18 cellular contexts compared by ENCODE assay signal in the genomic region with DNA sequence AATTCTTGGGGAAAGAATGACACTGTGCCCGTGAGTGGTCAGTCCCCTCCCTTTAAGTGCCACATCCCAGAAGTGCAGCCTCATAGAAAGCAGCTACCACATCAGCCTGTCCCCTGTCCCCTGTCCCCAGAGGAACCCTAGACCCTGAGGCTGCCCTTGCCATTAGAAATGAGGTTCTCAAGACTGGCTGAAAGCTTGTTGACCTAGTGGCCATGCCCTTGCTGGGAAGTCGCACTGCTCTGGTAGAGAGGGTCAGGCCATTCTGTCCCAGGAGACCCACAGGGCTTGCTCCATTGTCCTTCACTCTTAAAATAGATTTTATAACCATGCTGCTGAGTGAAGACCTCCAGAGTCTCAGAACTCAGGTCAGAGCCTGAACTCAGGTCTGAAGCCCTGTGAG.
A peak's percentile ranks its signal among the peaks of the same experiment; 100 is the strongest.
DNase-seq lines count a peak whose midpoint lies in the region; ATAC-seq and TF ChIP-seq lines count a peak whose summit lies in the region.
"Had no signal": no experiment of that assay in that cellular context is flagged by ENCODE, and none has a peak within 500 bp of the region (broad histone marks: within the 10 kb centered on the region; RNA-seq: fewer than 3 reads in every experiment).

No MANE protein-coding gene starts in this region.

- H3K18ac ChIP-seq in IMR-90 (ENCODE audit: low read depth, low read length) = no peak overlapping the region
- no peak overlapping the region for H3K18ac ChIP-seq in trophoblast cell (ENCODE audit: low read length)

- no peak overlapping the region for H3K56ac ChIP-seq in IMR-90 (ENCODE audit: extremely low read depth, insufficient read depth, low read length)

- peaks cover 26% of the 10 kb centered on the region for H3K9me1 ChIP-seq in IMR-90 (ENCODE audit: insufficient read depth, low read length)

- peak overlapping the region; percentile 91; the same call in 1 of the 2 replicates for H2AK5ac ChIP-seq in IMR-90 (ENCODE audit: low read depth, low read length)
- peak overlapping the region; percentile 70 for H2AK5ac ChIP-seq in trophoblast cell (ENCODE audit: low read length)

- H3K79me1 ChIP-seq in IMR-90 (ENCODE audit: low read depth in 1 of 2, low read length in 2 of 2) (0 out of 4 replicates have a peak, but pooled peaks cover 0 to 3% of the 10 kb centered on the region in 2 experiments), trophoblast cell (ENCODE audit: low read length) (peaks cover 1% of the 10 kb centered on the region)

- CTCF ChIA-PET in activated CD8-positive, alpha-beta memory T cell treated with anti-CD3 and anti-CD28 coated beads, Interleukin-2, amount 10 ng/mL, durations not matched to agents 7 days and 5 days (lab: Charles Lee) = no interaction called here
- CTCF ChIA-PET in IMR-90 (lab: Yijun Ruan, JAX) = no interaction called here
- CTCF ChIA-PET in activated CD8-positive, alpha-beta T cell treated with anti-CD3 and anti-CD28 coated beads, Interleukin-2, amount 10 ng/mL, durations not matched to agents 7 days and 5 days (lab: Charles Lee) = interaction anchor here (0.8 to 1.2 kb wide), 2 partner anchors 8 to 56 kb away, joined by 3 to 4 read pairs; no protein-coding TSS in a partner anchor

- peaks cover 21% of the 10 kb centered on the region for H3K27me3 Mint-ChIP-seq in activated CD8-positive, alpha-beta memory T cell treated with anti-CD3 and anti-CD28 coated beads, Interleukin-2, amount 10 ng/mL, durations not matched to agents 7 days and 5 days
- H3K27me3 Mint-ChIP-seq in activated CD8-positive, alpha-beta T cell treated with anti-CD3 and anti-CD28 coated beads, Interleukin-2, amount 10 ng/mL, durations not matched to agents 7 days and 5 days (ENCODE audit: low read depth) = peaks cover 10% of the 10 kb centered on the region
- no peaks in the 10 kb centered on the region for H3K27me3 Mint-ChIP-seq in type B pancreatic cell

- no peak overlapping the region; the same call in 2 of the 3 replicates for H2BK15ac ChIP-seq in IMR-90 (ENCODE audit: low read depth, low read length)

- H3K9me3 ChIP-seq in IMR-90 (ENCODE audit: control insufficient read depth, insufficient read depth, low read length) (no peaks in the 10 kb centered on the region), hepatocyte (ENCODE audit: low read depth) (no peaks in the 10 kb centered on the region), trophoblast cell (ENCODE audit: insufficient read depth, low read depth, low read length) (no peaks in the 10 kb centered on the region)
- H3K9me3 ChIP-seq: MG63 had no signal

- H3K4me2 ChIP-seq in IMR-90 (ENCODE audit: low read depth, low read length) (no peak overlapping the region), hepatocyte (no peak overlapping the region), trophoblast cell (ENCODE audit: low read length) (no peak overlapping the region)

- H3K79me2 ChIP-seq in hepatocyte (no peaks in the 10 kb centered on the region), trophoblast cell (ENCODE audit: control insufficient read depth, insufficient read depth, low read length, poor library complexity) (no peaks in the 10 kb centered on the region)

- WGBS in IMR-90 (ENCODE audit: extremely low coverage in 2 of 2, insufficient read length in 1 of 2), 2 experiments = no CpG with 5 or more reads among the region's 2 CpGs
- WGBS in hepatocyte (ENCODE audit: low lambda C conversion rate, missing lambda C conversion rate) = 78% methylated on average over 2 of the region's 2 CpGs
- no CpG with 5 or more reads among the region's 2 CpGs for WGBS in trophoblast cell (ENCODE audit: extremely low coverage, insufficient coverage, insufficient read length)

- POLR2A ChIA-PET in IMR-90 (lab: Charles Lee; ENCODE audit: unreplicated experiment) = no interaction called here
- POLR2A ChIA-PET in activated CD8-positive, alpha-beta T cell treated with anti-CD3 and anti-CD28 coated beads, Interleukin-2, amount 10 ng/mL, durations not matched to agents 7 days and 5 days (lab: Charles Lee) = no interaction called here

- H3K4me1 ChIP-seq in IMR-90 (ENCODE audit: control insufficient read depth, insufficient read depth, low read length) (peaks cover 11% of the 10 kb centered on the region), hepatocyte (ENCODE audit: insufficient read depth) (no peaks in the 10 kb centered on the region), trophoblast cell (ENCODE audit: control insufficient read depth in 1 of 2, insufficient read depth in 2 of 2, low read length in 2 of 2) (peaks cover 0 to 11% of the 10 kb centered on the region in 2 experiments)

- H3K36me3 ChIP-seq in IMR-90 (ENCODE audit: control insufficient read depth, insufficient read depth, low read length) (no peaks in the 10 kb centered on the region), hepatocyte (replicated peaks; ENCODE audit: insufficient read depth, low read depth) (no peaks in the 10 kb centered on the region), trophoblast cell (ENCODE audit: control insufficient read depth in 1 of 2, insufficient read depth in 2 of 2, low read length in 2 of 2) (no peaks in the 10 kb centered on the region)
- H3K36me3 ChIP-seq: MG63 had no signal

- H4K91ac ChIP-seq in IMR-90 (ENCODE audit: insufficient read depth, low read depth, low read length) (no peak overlapping the region), trophoblast cell (ENCODE audit: low read depth, low read length) (no peak overlapping the region)

- 0 out of 2 replicates have a peak overlapping the region, but pooled peaks have one; percentile 27 for H2BK20ac ChIP-seq in IMR-90 (ENCODE audit: low read depth, low read length)

- DNase-seq in activated CD8-positive, alpha-beta memory T cell treated with anti-CD3 and anti-CD28 coated beads, Interleukin-2, amount 50 U/mL, for 48 hours = peak; percentile 30
- no peak for DNase-seq in activated CD8-positive, alpha-beta memory T cell treated with anti-CD3 and anti-CD28 coated beads, Interleukin-2, amount 10 ng/mL, durations not matched to agents 7 days and 5 days
- no peak for DNase-seq in IMR-90
- no peak for DNase-seq in hepatocyte (ENCODE audit: low spot score)
- no peak for DNase-seq in trophoblast cell
- no peak for DNase-seq in activated CD8-positive, alpha-beta T cell treated with anti-CD3 and anti-CD28 coated beads, Interleukin-2, amount 10 ng/mL, durations not matched to agents 7 days and 5 days
- DNase-seq in type B pancreatic cell (ENCODE audit: extremely low spot score, unreplicated experiment) = no peak
- DNase-seq in NCI-H748 treated with DMSO at 0.1 percent for 48 hours (lab: John Stamatoyannopoulos, UW) = no peak
- DNase-seq: 8988T; Calu3; CD4-positive, alpha-beta memory T cell; DMS53; GOT3; Karpas-422; MG63; NCI-H1092; NCI-H1694; NCI-H510A treated with DMSO at 0.1 percent for 48 hours had no signal

- no peak overlapping the region for H3K4me3 Mint-ChIP-seq in activated CD8-positive, alpha-beta memory T cell treated with anti-CD3 and anti-CD28 coated beads, Interleukin-2, amount 10 ng/mL, durations not matched to agents 7 days and 5 days
- H3K4me3 Mint-ChIP-seq in activated CD8-positive, alpha-beta T cell treated with anti-CD3 and anti-CD28 coated beads, Interleukin-2, amount 10 ng/mL, durations not matched to agents 7 days and 5 days = no peak overlapping the region
- H3K4me3 Mint-ChIP-seq in type B pancreatic cell = no peak overlapping the region
- H3K4me3 Mint-ChIP-seq: CD4-positive, alpha-beta memory T cell had no signal

- H2AFZ ChIP-seq in IMR-90 (replicated peaks; ENCODE audit: low read length, poor library complexity) (peak overlapping the region; percentile 37), hepatocyte (no peak overlapping the region), trophoblast cell (ENCODE audit: insufficient read depth, low read length, poor library complexity) (no peak overlapping the region)

- no peak for TF ChIP-seq POLR2A in IMR-90 (IDR thresholded peaks at IDR 0.05; ENCODE audit: low read depth, low read length)

- no peaks in the 10 kb centered on the region for H3K4me1 Mint-ChIP-seq in activated CD8-positive, alpha-beta memory T cell treated with anti-CD3 and anti-CD28 coated beads, Interleukin-2, amount 10 ng/mL, durations not matched to agents 7 days and 5 days
- no peaks in the 10 kb centered on the region for H3K4me1 Mint-ChIP-seq in activated CD8-positive, alpha-beta T cell treated with anti-CD3 and anti-CD28 coated beads, Interleukin-2, amount 10 ng/mL, durations not matched to agents 7 days and 5 days (ENCODE audit: low read depth)
- peaks cover 28% of the 10 kb centered on the region for H3K4me1 Mint-ChIP-seq in type B pancreatic cell (ENCODE audit: unreplicated experiment)
- H3K4me1 Mint-ChIP-seq: CD4-positive, alpha-beta memory T cell had no signal

- no peak for TF ChIP-seq CTCF in IMR-90 (conservative IDR thresholded peaks at IDR 0.05; ENCODE audit: low read depth, low read length)
- no peak for TF ChIP-seq CTCF in hepatocyte (IDR thresholded peaks at IDR 0.05; ENCODE audit: poor library complexity)
- no peak for TF ChIP-seq CTCF in type B pancreatic cell (conservative IDR thresholded peaks at IDR 0.05)

- H2AK9ac ChIP-seq in IMR-90 (replicated peaks; ENCODE audit: low read depth, low read length, poor library complexity) = peak overlapping the region; percentile 13

- intact Hi-C loops in IMR-90 (cut with micrococcal nuclease) = no loop called here

- no peaks in the 10 kb centered on the region for H4K20me1 ChIP-seq in IMR-90 (ENCODE audit: insufficient read depth, low read length)
- no peaks in the 10 kb centered on the region for H4K20me1 ChIP-seq in hepatocyte (ENCODE audit: insufficient read depth, poor library complexity, severe bottlenecking)

- H3K4me3 ChIP-seq in IMR-90 (ENCODE audit: insufficient read depth, low read depth, low read length) (no peak overlapping the region), hepatocyte (no peak overlapping the region), trophoblast cell (ENCODE audit: low read depth, low read length) (no peak overlapping the region)
- H3K4me3 ChIP-seq: MG63 had no signal

- H4K8ac ChIP-seq in IMR-90 (ENCODE audit: low read depth in 2 of 2, low read length in 2 of 2) (no peak overlapping the region), trophoblast cell (ENCODE audit: low read depth, low read length) (no peak overlapping the region)

- no peaks in the 10 kb centered on the region for H3K9me2 ChIP-seq in hepatocyte (replicated peaks; ENCODE audit: insufficient read depth)

- dilution Hi-C loops in IMR-90 (cut with HindIII; ENCODE audit: low sequenced_read_pairs, unreplicated experiment) = no loop called here

- H3K4ac ChIP-seq in IMR-90 (ENCODE audit: low read depth, low read length) (no peak overlapping the region), trophoblast cell (ENCODE audit: low read depth, low read length) (no peak overlapping the region)

- H3K9me3 Mint-ChIP-seq in activated CD8-positive, alpha-beta memory T cell treated with anti-CD3 and anti-CD28 coated beads, Interleukin-2, amount 10 ng/mL, durations not matched to agents 7 days and 5 days (ENCODE audit: low read depth) = no peaks in the 10 kb centered on the region
- H3K9me3 Mint-ChIP-seq in activated CD8-positive, alpha-beta T cell treated with anti-CD3 and anti-CD28 coated beads, Interleukin-2, amount 10 ng/mL, durations not matched to agents 7 days and 5 days (ENCODE audit: insufficient read depth) = no peaks in the 10 kb centered on the region
- no peaks in the 10 kb centered on the region for H3K9me3 Mint-ChIP-seq in type B pancreatic cell

- no peaks in the 10 kb centered on the region for H3K27me3 ChIP-seq in IMR-90 (ENCODE audit: control insufficient read depth, insufficient read depth, low read length)
- H3K27me3 ChIP-seq in hepatocyte = no peaks in the 10 kb centered on the region
- H3K27me3 ChIP-seq in trophoblast cell (ENCODE audit: insufficient read depth, low read length) = no peaks in the 10 kb centered on the region
- H3K27me3 ChIP-seq: MG63 had no signal

- H3K14ac ChIP-seq in IMR-90 (replicated peaks; ENCODE audit: low read depth, low read length) = no peak overlapping the region
- H3K14ac ChIP-seq in trophoblast cell (ENCODE audit: low read length) = no peak overlapping the region

- ATAC-seq in activated CD8-positive, alpha-beta memory T cell treated with anti-CD3 and anti-CD28 coated beads, Interleukin-2, amount 10 ng/mL, durations not matched to agents 7 days and 5 days = no peak
- no peak for ATAC-seq in IMR-90 (ENCODE audit: low read depth)
- no peak for ATAC-seq in activated CD8-positive, alpha-beta T cell treated with anti-CD3 and anti-CD28 coated beads, Interleukin-2, amount 10 ng/mL, durations not matched to agents 7 days and 5 days

- in situ Hi-C loops in IMR-90 (cut with MboI; ENCODE audit: low sequenced_read_pairs) = no loop called here

- H3K27ac Mint-ChIP-seq in activated CD8-positive, alpha-beta memory T cell treated with anti-CD3 and anti-CD28 coated beads, Interleukin-2, amount 10 ng/mL, durations not matched to agents 7 days and 5 days = no peak overlapping the region
- H3K27ac Mint-ChIP-seq in activated CD8-positive, alpha-beta T cell treated with anti-CD3 and anti-CD28 coated beads, Interleukin-2, amount 10 ng/mL, durations not matched to agents 7 days and 5 days = no peak overlapping the region
- no peak overlapping the region for H3K27ac Mint-ChIP-seq in type B pancreatic cell

- H2BK5ac ChIP-seq in IMR-90 (ENCODE audit: low read depth, low read length, poor library complexity, severe bottlenecking) (no peak overlapping the region), trophoblast cell (ENCODE audit: low read depth, low read length, poor library complexity) (no peak overlapping the region)

- H3K27ac ChIP-seq in IMR-90 (ENCODE audit: insufficient read depth, low read length) (no peak overlapping the region), hepatocyte (peak overlapping the region; percentile 64), trophoblast cell (ENCODE audit: low read depth, low read length) (no peak overlapping the region)

- TF ChIP-seq RAD21 in IMR-90 (IDR thresholded peaks at IDR 0.05; ENCODE audit: low read length) = no peak

- H3K23ac ChIP-seq in IMR-90 (ENCODE audit: low read depth, low read length) = no peak overlapping the region
- no peak overlapping the region for H3K23ac ChIP-seq in trophoblast cell (ENCODE audit: low read length)

- H2BK120ac ChIP-seq in IMR-90 (ENCODE audit: low read depth, low read length) (no peak overlapping the region), trophoblast cell (ENCODE audit: insufficient read depth, low read length, poor library complexity) (peak overlapping the region; percentile 7)

- no peak overlapping the region for H4K5ac ChIP-seq in IMR-90 (ENCODE audit: low read depth, low read length)

- BruUV-seq in IMR-90 (replicated peaks; lab: Mats Ljungman, UMichigan) = no TSS peak

- peak overlapping the region; percentile 70 for H2BK12ac ChIP-seq in trophoblast cell (ENCODE audit: low read length)

- no peak overlapping the region for H3K9ac ChIP-seq in IMR-90 (ENCODE audit: low read depth, low read length)
- no peak overlapping the region for H3K9ac ChIP-seq in trophoblast cell (ENCODE audit: low read length)

- no peaks in the 10 kb centered on the region for H3K36me3 Mint-ChIP-seq in activated CD8-positive, alpha-beta memory T cell treated with anti-CD3 and anti-CD28 coated beads, Interleukin-2, amount 10 ng/mL, durations not matched to agents 7 days and 5 days
- no peaks in the 10 kb centered on the region for H3K36me3 Mint-ChIP-seq in activated CD8-positive, alpha-beta T cell treated with anti-CD3 and anti-CD28 coated beads, Interleukin-2, amount 10 ng/mL, durations not matched to agents 7 days and 5 days (ENCODE audit: low read depth)
- no peaks in the 10 kb centered on the region for H3K36me3 Mint-ChIP-seq in type B pancreatic cell
- H3K36me3 Mint-ChIP-seq: CD4-positive, alpha-beta memory T cell had no signal

- H4K12ac ChIP-seq in trophoblast cell (ENCODE audit: low read depth, low read length) = no peak overlapping the region
